ENCODE assay signal across 15 cellular contexts in the genomic region with DNA sequence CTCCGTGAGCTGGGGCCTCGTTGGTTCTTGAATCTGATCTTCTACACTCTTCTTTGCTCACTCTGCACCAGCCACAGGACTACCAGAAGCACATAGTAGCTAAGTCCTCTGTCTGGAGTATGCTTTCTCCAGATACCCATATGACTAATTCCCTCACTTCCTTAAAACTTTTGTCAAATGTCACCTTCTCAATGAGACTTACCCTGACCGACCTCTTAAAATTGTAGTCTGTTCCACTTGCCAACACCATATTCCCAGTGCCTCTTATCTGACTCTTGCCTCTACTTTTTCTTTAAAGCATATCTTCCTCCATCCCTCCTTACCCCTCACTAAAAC. TPM values are rescaled to one million over a fixed set of nuclear protein-coding genes. Genes with fewer than 3 reads are reported as not detected.
"Had no signal": no experiment of that assay in that cellular context is flagged by ENCODE, and none has a peak within 500 bp of the region (broad histone marks: within the 10 kb centered on the region; RNA-seq: fewer than 3 reads in every experiment).

No MANE protein-coding gene starts in this region.

- H3K4me1 ChIP-seq: right lobe of liver had no signal

- DNase-seq: activated CD4-positive, alpha-beta T cell treated with anti-CD3 and anti-CD28 coated beads, Interleukin-2, amount 10 ng/mL, durations not matched to agents 7 days and 5 days; activated CD4-positive, CD25-positive, alpha-beta regulatory T cell; activated naive CD4-positive, alpha-beta T cell treated with anti-CD3 and anti-CD28 coated beads for 36 hours; dermis blood vessel endothelial cell; heart left ventricle; left colon; right lobe of liver; stimulated activated CD4-positive, alpha-beta T cell treated with anti-CD3 and anti-CD28 coated beads, Interleukin-4, amount 100 ng/mL, for 4 hours; stimulated activated CD8-positive, alpha-beta memory T cell treated with anti-CD3 and anti-CD28 coated beads, Interleukin-4, amount 100 ng/mL, for 48 hours; upper lobe of left lung had no signal

- H3K9me3 ChIP-seq: heart left ventricle, right lobe of liver, suprapubic skin, upper lobe of left lung had no signal

- H3K36me3 ChIP-seq: right lobe of liver, suprapubic skin, upper lobe of left lung had no signal

- H3K4me2 ChIP-seq: smooth muscle cell had no signal

- ATAC-seq: left colon, right lobe of liver had no signal

- H3K4me3 ChIP-seq: heart left ventricle, lung, right lobe of liver, smooth muscle cell, suprapubic skin, upper lobe of left lung had no signal

- H3K27ac ChIP-seq: epithelial cell of prostate, heart left ventricle, right lobe of liver, suprapubic skin, upper lobe of left lung had no signal

- H3K27me3 ChIP-seq: heart left ventricle, right lobe of liver, suprapubic skin, upper lobe of left lung had no signal

RNA-seq across cellular contexts. Expression of a gene that starts 10.0 kb away (rescaled TPM):
- total RNA-seq: activated CD4-positive, alpha-beta T cell treated with anti-CD3 and anti-CD28 coated beads, Interleukin-2, amount 10 ng/mL, durations not matched to agents 7 days and 5 days; osteoblast had no signal
